8 cellular contexts compared by ENCODE assay signal in genomic region chr1:206634365-206635079, GRCh38. TPM values are rescaled to one million over a fixed set of nuclear protein-coding genes. Genes with fewer than 3 reads are reported as not detected.
DNase-seq lines count a peak whose midpoint lies in the region; ATAC-seq and TF ChIP-seq lines count a peak whose summit lies in the region.

No MANE protein-coding gene starts in this region.

- H3K4me3 ChIP-seq in MG63: peak overlapping the region; percentile 87
- H3K4me3 ChIP-seq in SJSA1: peak overlapping the region; percentile 92
- peak overlapping the region; percentile 70 for H3K4me3 ChIP-seq in neuron (ENCODE audit: low read length)
- H3K4me3 ChIP-seq in stomach: peak overlapping the region; percentile 75 to 97 (median 88)

- peaks cover 19% of the 10 kb centered on the region for H3K27me3 Mint-ChIP-seq in activated naive CD4-positive, alpha-beta T cell treated with anti-CD3 and anti-CD28 coated beads for 36 hours (ENCODE audit: low read depth)

- peaks cover 27% of the 10 kb centered on the region for H3K4me1 Mint-ChIP-seq in activated naive CD4-positive, alpha-beta T cell treated with anti-CD3 and anti-CD28 coated beads for 36 hours (ENCODE audit: low read depth)

- H3K27me3 ChIP-seq in MG63 (no peaks in the 10 kb centered on the region), SJSA1 (replicated peaks) (no peaks in the 10 kb centered on the region), neuron (ENCODE audit: insufficient read depth, low read length) (no peaks in the 10 kb centered on the region), stomach (no peaks in the 10 kb centered on the region)

- H3K9me3 Mint-ChIP-seq in activated naive CD4-positive, alpha-beta T cell treated with anti-CD3 and anti-CD28 coated beads for 36 hours: no peaks in the 10 kb centered on the region

- peaks cover 4% of the 10 kb centered on the region for H3K36me3 Mint-ChIP-seq in activated naive CD4-positive, alpha-beta T cell treated with anti-CD3 and anti-CD28 coated beads for 36 hours (ENCODE audit: low read depth)

- no peak for ATAC-seq in GM21528 (IDR thresholded peaks at IDR 0.05; ENCODE audit: low FRiP score, unreplicated experiment)

- no peak for TF ChIP-seq POLR2A in stomach (IDR thresholded peaks at IDR 0.05)

- DNase-seq in DMS79 (lab: John Stamatoyannopoulos, UW) (peak; percentile 56), MG63 (peak; percentile 90), SJSA1 (ENCODE audit: low read depth in 1 of 2, low spot score in 2 of 2) (peak; percentile 75 to 93), foreskin melanocyte (peak; percentile 90), stomach (peak; percentile 95)
- peak; percentile 87 for DNase-seq in activated naive CD4-positive, alpha-beta T cell treated with anti-CD3 and anti-CD28 coated beads for 36 hours

- peak in 5 of 7 experiments; percentile 58 to 87 (median 75) for TF ChIP-seq CTCF in stomach (IDR thresholded peaks at IDR 0.05)

- 8 to 15% (median 11%) methylated on average over 26 of the region's 26 CpGs for WGBS in stomach, 5 donors

- H3K36me3 ChIP-seq in MG63: peaks cover 3% of the 10 kb centered on the region; the same call in 1 of the 2 replicates
- H3K36me3 ChIP-seq in SJSA1: peaks cover 4% of the 10 kb centered on the region; the same call in 1 of the 2 replicates
- H3K36me3 ChIP-seq in neuron (ENCODE audit: insufficient read depth, low read length): peaks cover 4% of the 10 kb centered on the region
- H3K36me3 ChIP-seq in stomach: peaks cover 0 to 3% (median 0%) of the 10 kb centered on the region in 4 donors

- H3K27ac ChIP-seq in SJSA1: peak overlapping the region; percentile 64
- H3K27ac ChIP-seq in stomach: peak overlapping the region; percentile 72 to 91 (median 85)

- H3K4me1 ChIP-seq in SJSA1 (replicated peaks): peaks cover 23% of the 10 kb centered on the region
- H3K4me1 ChIP-seq in neuron (ENCODE audit: insufficient read depth, low read length): peaks cover 25% of the 10 kb centered on the region
- peaks cover 9 to 40% (median 30%) of the 10 kb centered on the region in 4 donors for H3K4me1 ChIP-seq in stomach

- intact Hi-C loops in activated naive CD4-positive, alpha-beta T cell treated with anti-CD3 and anti-CD28 coated beads for 36 hours (cut with micrococcal nuclease): loop anchor here (1.0 to 2.0 kb wide), 10 partner anchors 22 to 348 kb away; partner anchors contain the start of genes EIF2D and MAPKAPK2
- intact Hi-C loops in stomach (cut with DNase I; ENCODE audit: low total_unique reads): loop anchor here (5.0 to 10.0 kb wide), 2 partner anchors 33 to 280 kb away; no protein-coding TSS in a partner anchor

- CTCF ChIA-PET in activated naive CD4-positive, alpha-beta T cell treated with anti-CD3 and anti-CD28 coated beads for 36 hours (lab: Charles Lee): interaction anchor here (0.7 to 6.6 kb wide), 27 partner anchors 11 to 348 kb away, joined by 3 to 133 read pairs (median 5); partner anchors contain the start of gene EIF2D

- peak overlapping the region; percentile 72 for H2AFZ ChIP-seq in neuron (ENCODE audit: low read depth, low read length)

- H3K9me3 ChIP-seq in MG63 (no peaks in the 10 kb centered on the region), SJSA1 (replicated peaks) (no peaks in the 10 kb centered on the region), neuron (ENCODE audit: low read length) (no peaks in the 10 kb centered on the region), stomach (no peaks in the 10 kb centered on the region)

- TF ChIP-seq EP300 in stomach (IDR thresholded peaks at IDR 0.05): no peak

- H3K27ac Mint-ChIP-seq in activated naive CD4-positive, alpha-beta T cell treated with anti-CD3 and anti-CD28 coated beads for 36 hours: peak overlapping the region; percentile 92

- H3K4me3 Mint-ChIP-seq in activated naive CD4-positive, alpha-beta T cell treated with anti-CD3 and anti-CD28 coated beads for 36 hours: peak overlapping the region; percentile 83

RNA-seq across cellular contexts. Expression of gene DYRK3, which starts 0.8 kb away (rescaled TPM):
- total RNA-seq in MG63 (2014; rRNA removed; shearing (Covaris generic); ENCODE audit: low replicate concordance): 19.3 and 20.2 TPM in 2 replicates
- total RNA-seq in SJSA1 (2014; rRNA removed; shearing (Covaris generic)): 3.9 and 11.2 TPM in 2 replicates
- total RNA-seq in activated naive CD4-positive, alpha-beta T cell treated with anti-CD3 and anti-CD28 coated beads for 36 hours: 1 to 10 TPM; 6.5 to 6.7 TPM
- total RNA-seq in stomach: 10 to 100 TPM in 1 of 5 donors, 1 to 10 TPM in 3, not detected in 1; 1.2 to 21.9 (median 4.7) TPM
- polyA plus RNA-seq in stomach: 1 to 10 TPM; 1.5 to 3.2 (median 2.1) TPM

RNA-seq across cellular contexts. Expression of gene EIF2D, which starts 22.3 kb away (rescaled TPM):
- total RNA-seq in MG63 (2014; rRNA removed; shearing (Covaris generic); ENCODE audit: low replicate concordance): 72.1 and 75.8 TPM in 2 replicates
- 41.0 and 53.8 TPM in 2 replicates for total RNA-seq in SJSA1 (2014; rRNA removed; shearing (Covaris generic))
- 100 to 1,000 TPM; 116 to 122 TPM for total RNA-seq in activated naive CD4-positive, alpha-beta T cell treated with anti-CD3 and anti-CD28 coated beads for 36 hours
- total RNA-seq in stomach: 100 to 1,000 TPM in 1 of 5 donors, 10 to 100 TPM in 4; 16.9 to 130 (median 39.8) TPM
- 10 to 100 TPM; 48.7 to 55.8 (median 48.9) TPM for polyA plus RNA-seq in stomach

RNA-seq across cellular contexts. Expression of gene MAPKAPK2, which starts 50.2 kb away (rescaled TPM):
- 28.1 and 32.3 TPM in 2 replicates for total RNA-seq in MG63 (2014; rRNA removed; shearing (Covaris generic); ENCODE audit: low replicate concordance)
- 45.4 and 58.6 TPM in 2 replicates for total RNA-seq in SJSA1 (2014; rRNA removed; shearing (Covaris generic))
- total RNA-seq in activated naive CD4-positive, alpha-beta T cell treated with anti-CD3 and anti-CD28 coated beads for 36 hours: 10 to 100 TPM; 83.4 to 85.3 TPM
- 10 to 100 TPM; 22.6 to 78.0 (median 43.9) TPM for total RNA-seq in stomach
- polyA plus RNA-seq in stomach: 10 to 100 TPM; 30.1 to 60.8 (median 55.4) TPM
